ENCODE assay signal across 1 cellular context in the genomic region with DNA sequence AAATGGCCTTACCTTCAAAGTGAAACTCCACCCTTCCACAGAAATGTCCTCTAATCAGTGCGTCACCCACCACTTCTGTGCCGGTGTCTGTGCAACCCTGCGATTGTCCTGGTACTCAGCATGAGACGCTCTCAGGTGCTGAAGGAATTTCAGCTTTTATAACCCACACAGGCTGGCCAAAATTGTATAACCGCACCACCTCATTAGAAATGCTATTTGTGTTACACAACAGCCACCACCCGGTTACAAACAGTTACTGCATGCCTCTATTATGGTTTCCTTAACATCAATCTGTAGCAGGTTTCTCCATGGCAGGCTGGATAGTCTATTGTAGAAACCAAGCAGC.
TF ChIP-seq lines count a peak whose summit lies in the region.

No MANE protein-coding gene starts in this region.

TF ChIP-seq in IMR-90, 13 proteins besides CTCF, POLR2A, EP300 and RAD21:
- no peak for TF ChIP-seq MXI1 (IDR thresholded peaks at IDR 0.05; ENCODE audit: borderline replicate concordance, low read depth, low read length)
- no peak for TF ChIP-seq CHD1 (IDR thresholded peaks at IDR 0.05; ENCODE audit: low read depth, low read length)
- TF ChIP-seq NFE2L2 (IDR thresholded peaks at IDR 0.05; ENCODE audit: low read depth, low read length): no peak
- TF ChIP-seq, protein P1, sequence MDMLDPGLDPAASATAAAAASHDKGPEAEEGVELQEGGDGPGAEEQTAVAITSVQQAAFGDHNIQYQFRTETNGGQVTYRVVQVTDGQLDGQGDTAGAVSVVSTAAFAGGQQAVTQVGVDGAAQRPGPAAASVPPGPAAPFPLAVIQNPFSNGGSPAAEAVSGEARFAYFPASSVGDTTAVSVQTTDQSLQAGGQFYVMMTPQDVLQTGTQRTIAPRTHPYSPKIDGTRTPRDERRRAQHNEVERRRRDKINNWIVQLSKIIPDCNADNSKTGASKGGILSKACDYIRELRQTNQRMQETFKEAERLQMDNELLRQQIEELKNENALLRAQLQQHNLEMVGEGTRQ (IDR thresholded peaks at IDR 0.05; ENCODE audit: low read depth, low read length): no peak
- no peak for TF ChIP-seq MAFK (IDR thresholded peaks at IDR 0.05; ENCODE audit: low read depth, low read length)
- TF ChIP-seq BHLHE40 (IDR thresholded peaks at IDR 0.05; ENCODE audit: low read depth, low read length): no peak
- TF ChIP-seq, protein P2, sequence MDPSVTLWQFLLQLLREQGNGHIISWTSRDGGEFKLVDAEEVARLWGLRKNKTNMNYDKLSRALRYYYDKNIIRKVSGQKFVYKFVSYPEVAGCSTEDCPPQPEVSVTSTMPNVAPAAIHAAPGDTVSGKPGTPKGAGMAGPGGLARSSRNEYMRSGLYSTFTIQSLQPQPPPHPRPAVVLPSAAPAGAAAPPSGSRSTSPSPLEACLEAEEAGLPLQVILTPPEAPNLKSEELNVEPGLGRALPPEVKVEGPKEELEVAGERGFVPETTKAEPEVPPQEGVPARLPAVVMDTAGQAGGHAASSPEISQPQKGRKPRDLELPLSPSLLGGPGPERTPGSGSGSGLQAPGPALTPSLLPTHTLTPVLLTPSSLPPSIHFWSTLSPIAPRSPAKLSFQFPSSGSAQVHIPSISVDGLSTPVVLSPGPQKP (IDR thresholded peaks at IDR 0.05; ENCODE audit: borderline replicate concordance, low read depth, low read length): no peak
- no peak for TF ChIP-seq MAZ (IDR thresholded peaks at IDR 0.05; ENCODE audit: borderline replicate concordance, low read depth, low read length)
- no peak for TF ChIP-seq FOS (IDR thresholded peaks at IDR 0.05; ENCODE audit: low read depth, low read length)
- TF ChIP-seq RCOR1 (IDR thresholded peaks at IDR 0.05; ENCODE audit: insufficient replicate concordance, low read length): no peak
- peak; percentile 62 for TF ChIP-seq RFX5 (IDR thresholded peaks at IDR 0.05; ENCODE audit: low read depth, low read length)
- peak; percentile 69 for TF ChIP-seq SMC3 (IDR thresholded peaks at IDR 0.05; ENCODE audit: low read depth, low read length)
- TF ChIP-seq CEBPB (IDR thresholded peaks at IDR 0.05; ENCODE audit: low read depth, low read length): peak; percentile 67
